In the genomic region with DNA sequence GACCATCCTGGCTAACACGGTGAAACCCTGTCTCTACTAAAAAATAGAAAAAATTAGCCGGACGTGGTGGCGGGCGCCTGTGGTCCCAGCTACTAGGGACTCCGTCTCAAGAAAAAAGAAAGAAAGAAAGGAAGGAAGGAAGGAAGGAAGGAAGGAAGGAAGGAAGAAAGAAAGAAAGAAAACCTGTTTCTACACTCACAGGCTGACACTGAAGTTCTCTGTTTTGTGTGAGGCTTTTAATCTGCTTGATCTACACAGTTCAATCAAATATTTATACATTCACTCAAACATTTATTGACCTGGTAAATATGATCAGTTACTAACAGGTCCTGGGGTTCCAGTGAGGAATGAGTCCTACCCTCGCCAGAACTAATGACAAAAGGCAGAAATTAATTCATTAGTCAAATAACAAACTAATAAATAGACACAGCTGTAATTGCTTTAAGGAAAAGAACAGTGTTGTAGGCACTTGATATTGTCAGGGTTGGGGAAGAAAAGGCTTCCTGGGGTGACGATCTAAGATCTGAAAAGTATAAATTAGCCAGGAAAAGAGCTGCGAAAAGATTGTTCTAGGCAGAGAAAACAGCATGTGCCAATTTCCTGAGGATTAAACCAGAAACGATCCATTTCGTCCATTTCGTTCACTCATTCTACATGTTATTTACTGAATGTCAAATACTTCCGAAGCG, we compare ENCODE assay signal across 8 cellular contexts. TPM values are rescaled to one million over a fixed set of nuclear protein-coding genes. Genes with fewer than 3 reads are reported as not detected.
DNase-seq lines count a peak whose midpoint lies in the region; ATAC-seq and TF ChIP-seq lines count a peak whose summit lies in the region.

No MANE protein-coding gene starts in this region.

- intact Hi-C loops in activated T-helper 1 cell treated with anti-CD3 and anti-CD28 coated beads, Interleukin-12 subunit alpha, Interleukin-12 subunit beta, Interleukin-2, Interleukin-4 antibody, amounts not matched to agents 30 ng/mL and 10 ng/mL and 1 ng/mL, durations not matched to agents 14 hours and 24 hours and 36 hours (cut with micrococcal nuclease), result loop anchor here (1.0 to 10.0 kb wide), 8 partner anchors 56 to 1217 kb away; partner anchors contain the start of genes FZR1, HDGFL2, NCLN and TNFAIP8L1
- intact Hi-C loops in stomach (cut with DNase I; ENCODE audit: low total_unique reads), result no loop called here

- H3K9me3 ChIP-seq in iPS-18a (ENCODE audit: control insufficient read depth, low read depth, low read length) (no peaks in the 10 kb centered on the region), stomach (no peaks in the 10 kb centered on the region)

- peaks cover 3% of the 10 kb centered on the region for H3K27me3 Mint-ChIP-seq in activated T-helper 1 cell treated with anti-CD3 and anti-CD28 coated beads, Interleukin-12 subunit alpha, Interleukin-12 subunit beta, Interleukin-2, Interleukin-4 antibody, amounts not matched to agents 30 ng/mL and 10 ng/mL and 1 ng/mL, durations not matched to agents 14 hours and 24 hours and 36 hours (ENCODE audit: insufficient read depth)

- H3K27ac ChIP-seq in iPS-18a (ENCODE audit: low read length) (peak overlapping the region; percentile 19), stomach (peak overlapping the region; percentile 66 to 100 (median 96))

- H3K36me3 ChIP-seq in iPS-18a (ENCODE audit: control insufficient read depth, low read depth, low read length), result peaks cover 19% of the 10 kb centered on the region
- H3K36me3 ChIP-seq in stomach, result peaks cover 0 to 20% (median 1%) of the 10 kb centered on the region in 4 donors

- no peaks in the 10 kb centered on the region for H3K27me3 ChIP-seq in iPS-18a (ENCODE audit: control insufficient read depth, insufficient read depth, low read length)
- no peaks in the 10 kb centered on the region for H3K27me3 ChIP-seq in stomach

- H3K27ac Mint-ChIP-seq in activated T-helper 1 cell treated with anti-CD3 and anti-CD28 coated beads, Interleukin-12 subunit alpha, Interleukin-12 subunit beta, Interleukin-2, Interleukin-4 antibody, amounts not matched to agents 30 ng/mL and 10 ng/mL and 1 ng/mL, durations not matched to agents 14 hours and 24 hours and 36 hours, result peak overlapping the region; percentile 94

- peaks cover 75% of the 10 kb centered on the region for H3K4me1 Mint-ChIP-seq in activated T-helper 1 cell treated with anti-CD3 and anti-CD28 coated beads, Interleukin-12 subunit alpha, Interleukin-12 subunit beta, Interleukin-2, Interleukin-4 antibody, amounts not matched to agents 30 ng/mL and 10 ng/mL and 1 ng/mL, durations not matched to agents 14 hours and 24 hours and 36 hours (ENCODE audit: low read depth)

- WGBS in stomach, 5 donors, result 8 to 15% (median 11%) methylated on average over 14 of the region's 14 CpGs

- H3K4me3 Mint-ChIP-seq in activated T-helper 1 cell treated with anti-CD3 and anti-CD28 coated beads, Interleukin-12 subunit alpha, Interleukin-12 subunit beta, Interleukin-2, Interleukin-4 antibody, amounts not matched to agents 30 ng/mL and 10 ng/mL and 1 ng/mL, durations not matched to agents 14 hours and 24 hours and 36 hours, result peak overlapping the region; percentile 96

- peak overlapping the region; percentile 44 for H3K4me3 ChIP-seq in iPS-18a (ENCODE audit: low read length)
- H3K4me3 ChIP-seq in stomach, result peak overlapping the region; percentile 71 to 94 (median 79)

- no peak for ATAC-seq in GM19351 (IDR thresholded peaks at IDR 0.05; ENCODE audit: unreplicated experiment)

- H3K9me3 Mint-ChIP-seq in activated T-helper 1 cell treated with anti-CD3 and anti-CD28 coated beads, Interleukin-12 subunit alpha, Interleukin-12 subunit beta, Interleukin-2, Interleukin-4 antibody, amounts not matched to agents 30 ng/mL and 10 ng/mL and 1 ng/mL, durations not matched to agents 14 hours and 24 hours and 36 hours, result no peaks in the 10 kb centered on the region

- no peak for TF ChIP-seq EP300 in stomach (IDR thresholded peaks at IDR 0.05)

- peaks cover 25% of the 10 kb centered on the region for H3K36me3 Mint-ChIP-seq in activated T-helper 1 cell treated with anti-CD3 and anti-CD28 coated beads, Interleukin-12 subunit alpha, Interleukin-12 subunit beta, Interleukin-2, Interleukin-4 antibody, amounts not matched to agents 30 ng/mL and 10 ng/mL and 1 ng/mL, durations not matched to agents 14 hours and 24 hours and 36 hours (ENCODE audit: low read depth)

- peak overlapping the region; percentile 41 for H3K9ac ChIP-seq in iPS-18a (ENCODE audit: low read length)

- H3K4me1 ChIP-seq in iPS-18a (ENCODE audit: control insufficient read depth, low read depth, low read length) (peaks cover 22% of the 10 kb centered on the region), stomach (peaks cover 41 to 59% (median 51%) of the 10 kb centered on the region in 4 donors)

- DNase-seq in SKM-1 (lab: John Stamatoyannopoulos, UW; ENCODE audit: unreplicated experiment), result peak; percentile 63
- no peak for DNase-seq in SKM-1 treated with dmso at 0.1 percent for 144 hours (lab: John Stamatoyannopoulos, UW; ENCODE audit: unreplicated experiment)
- DNase-seq in activated T-helper 1 cell treated with anti-CD3 and anti-CD28 coated beads, Interleukin-12 subunit alpha, Interleukin-12 subunit beta, Interleukin-2, Interleukin-4 antibody, amounts not matched to agents 30 ng/mL and 10 ng/mL and 1 ng/mL, durations not matched to agents 14 hours and 24 hours and 36 hours (ENCODE audit: low spot score), result no peak
- no peak for DNase-seq in stomach
- DNase-seq in HCEC 1CT, result no peak
- DNase-seq in NK-92 (lab: John Stamatoyannopoulos, UW; ENCODE audit: unreplicated experiment), result no peak

- no peak for TF ChIP-seq POLR2A in stomach (IDR thresholded peaks at IDR 0.05)

- no peak for TF ChIP-seq CTCF in stomach (IDR thresholded peaks at IDR 0.05)

RNA-seq across cellular contexts. Expression of gene CHAF1A, which starts 0.8 kb away (rescaled TPM):
- total RNA-seq in activated T-helper 1 cell treated with anti-CD3 and anti-CD28 coated beads, Interleukin-12 subunit alpha, Interleukin-12 subunit beta, Interleukin-2, Interleukin-4 antibody, amounts not matched to agents 30 ng/mL and 10 ng/mL and 1 ng/mL, durations not matched to agents 14 hours and 24 hours and 36 hours, result 106 and 107 TPM in 2 replicates
- total RNA-seq in stomach, result 100 to 1,000 TPM in 1 of 5 donors, 10 to 100 TPM in 1, 1 to 10 TPM in 3; 1.8 to 100 (median 9.8) TPM
- polyA plus RNA-seq in stomach, result 1 to 10 TPM; 5.4 to 7.2 (median 5.8) TPM

RNA-seq across cellular contexts. Expression of gene SH3GL1, which starts 1.3 kb away (rescaled TPM):
- total RNA-seq in activated T-helper 1 cell treated with anti-CD3 and anti-CD28 coated beads, Interleukin-12 subunit alpha, Interleukin-12 subunit beta, Interleukin-2, Interleukin-4 antibody, amounts not matched to agents 30 ng/mL and 10 ng/mL and 1 ng/mL, durations not matched to agents 14 hours and 24 hours and 36 hours, result 50.3 and 54.2 TPM in 2 replicates
- 100 to 1,000 TPM in 1 of 5 donors, 10 to 100 TPM in 4; 14.8 to 111 (median 26.3) TPM for total RNA-seq in stomach
- 10 to 100 TPM; 44.9 to 48.5 (median 46.0) TPM for polyA plus RNA-seq in stomach

RNA-seq across cellular contexts. Expression of gene UBXN6, which starts 56.0 kb away (rescaled TPM):
- total RNA-seq in activated T-helper 1 cell treated with anti-CD3 and anti-CD28 coated beads, Interleukin-12 subunit alpha, Interleukin-12 subunit beta, Interleukin-2, Interleukin-4 antibody, amounts not matched to agents 30 ng/mL and 10 ng/mL and 1 ng/mL, durations not matched to agents 14 hours and 24 hours and 36 hours, result 49.5 and 51.0 TPM in 2 replicates
- 100 to 1,000 TPM in 1 of 5 donors, 10 to 100 TPM in 4; 19.3 to 208 (median 73.7) TPM for total RNA-seq in stomach
- polyA plus RNA-seq in stomach, result 100 to 1,000 TPM; 112 to 148 (median 138) TPM

RNA-seq across cellular contexts. Expression of gene MPND, which starts 58.3 kb away (rescaled TPM):
- total RNA-seq in activated T-helper 1 cell treated with anti-CD3 and anti-CD28 coated beads, Interleukin-12 subunit alpha, Interleukin-12 subunit beta, Interleukin-2, Interleukin-4 antibody, amounts not matched to agents 30 ng/mL and 10 ng/mL and 1 ng/mL, durations not matched to agents 14 hours and 24 hours and 36 hours, result 15.7 and 19.3 TPM in 2 replicates
- 10 to 100 TPM in 2 of 5 donors, 1 to 10 TPM in 3; 2.2 to 24.5 (median 8.3) TPM for total RNA-seq in stomach
- polyA plus RNA-seq in stomach, result 10 to 100 TPM; 20.4 to 25.0 (median 22.0) TPM
